Comparison of ENCODE assay signal across 12 cellular contexts in the genomic region with DNA sequence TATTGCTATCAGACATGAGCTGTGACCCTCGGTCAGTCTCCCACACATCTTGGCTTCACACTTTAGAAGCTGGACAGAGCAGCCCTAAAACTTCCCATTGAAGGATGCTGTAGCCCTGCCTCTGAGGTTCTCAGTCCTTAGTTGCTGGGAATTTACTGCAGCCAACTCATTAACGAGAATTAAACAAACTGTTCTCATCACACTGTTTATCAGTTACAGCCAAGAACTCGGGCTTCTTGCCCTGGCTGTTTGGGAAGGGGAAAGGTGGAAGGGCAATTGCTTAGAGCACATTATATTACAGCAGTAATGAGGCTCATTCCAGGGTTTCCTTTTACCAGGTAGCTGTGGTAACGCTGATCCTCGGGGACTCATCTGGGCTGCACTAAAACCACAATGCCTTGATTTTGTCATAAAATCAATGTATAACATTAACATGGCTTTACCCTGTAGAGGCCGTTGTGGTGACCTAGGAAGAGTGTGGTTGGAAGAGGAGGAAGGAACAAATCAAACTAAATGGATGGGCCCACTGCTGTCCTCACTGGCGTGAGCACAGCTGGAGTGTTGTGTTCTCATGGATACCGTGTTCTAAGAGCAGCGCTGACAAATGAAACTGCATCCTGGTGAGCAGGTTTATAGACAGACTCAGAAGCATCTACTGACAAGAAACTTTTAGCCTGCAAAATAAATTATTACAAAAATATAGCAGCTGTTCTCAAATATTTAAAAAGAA.
DNase-seq lines count a peak whose midpoint lies in the region; ATAC-seq and TF ChIP-seq lines count a peak whose summit lies in the region.
"Had no signal": no experiment of that assay in that cellular context is flagged by ENCODE, and none has a peak within 500 bp of the region (broad histone marks: within the 10 kb centered on the region; RNA-seq: fewer than 3 reads in every experiment).

No MANE protein-coding gene starts in this region.

- TF ChIP-seq POLR2A in suprapubic skin (IDR thresholded peaks at IDR 0.05): no peak

- H3K4me3 ChIP-seq in choroid plexus epithelial cell (ENCODE audit: low read depth, low read length) (no peak overlapping the region), lung (no peak overlapping the region), suprapubic skin (no peak overlapping the region)

- H3K4me1 ChIP-seq in lung (ENCODE audit: control insufficient read depth in 2 of 2, insufficient read depth in 2 of 2, low read length in 2 of 2) (peaks cover 0 to 3% of the 10 kb centered on the region in 2 donors), suprapubic skin (peaks cover 3% of the 10 kb centered on the region)

- H3K27me3 ChIP-seq in lung (ENCODE audit: control insufficient read depth, insufficient read depth): no peaks in the 10 kb centered on the region
- H3K27me3 ChIP-seq in suprapubic skin: no peaks in the 10 kb centered on the region

- 62 to 64% methylated on average over 9 of the region's 9 CpGs for WGBS in lung, 2 donors
- WGBS in suprapubic skin: 65% methylated on average over 9 of the region's 9 CpGs

- H3K9me3 ChIP-seq in lung (ENCODE audit: control insufficient read depth in 2 of 2, insufficient read depth in 1 of 2, low read length in 1 of 2) (no peaks in the 10 kb centered on the region), suprapubic skin (no peaks in the 10 kb centered on the region)

- ATAC-seq in lung (ENCODE audit: insufficient read depth, low FRiP score) (peak; percentile 29), GM21576 (IDR thresholded peaks at IDR 0.05; ENCODE audit: unreplicated experiment) (no peak), HG03521 (IDR thresholded peaks at IDR 0.05; ENCODE audit: unreplicated experiment) (no peak)
- ATAC-seq: activated CD8-positive, alpha-beta T cell treated with anti-CD3 and anti-CD28 coated beads, Interleukin-2, amount 10 ng/mL, durations not matched to agents 7 days and 5 days had no signal

- no peak for TF ChIP-seq CTCF in choroid plexus epithelial cell (conservative IDR thresholded peaks at IDR 0.05; ENCODE audit: low read depth, low read length)
- TF ChIP-seq CTCF in lung (IDR thresholded peaks at IDR 0.05; ENCODE audit: control extremely low read depth, extremely low read depth): no peak
- no peak for TF ChIP-seq CTCF in suprapubic skin (IDR thresholded peaks at IDR 0.05)

- H3K27ac ChIP-seq in lung (ENCODE audit: low read depth in 1 of 2, low read length in 1 of 2) (peak overlapping the region in 1 of 2 donors; percentile 32), suprapubic skin (peak overlapping the region; percentile 20)

- no peak for TF ChIP-seq EP300 in suprapubic skin (IDR thresholded peaks at IDR 0.05)

- DNase-seq in MV-4-11 (lab: John Stamatoyannopoulos, UW) (peak; percentile 51), choroid plexus epithelial cell (ENCODE audit: low read depth) (peak; percentile 17), lung (ENCODE audit: low spot score) (no peak), suprapubic skin (ENCODE audit: low spot score in 2 of 2) (no peak)
- no peak for DNase-seq in activated T-cell treated with anti-CD3 and anti-CD28 coated beads, Interleukin-2, amount 50 U/mL, for 1 hour
- DNase-seq: activated CD8-positive, alpha-beta T cell treated with anti-CD3 and anti-CD28 coated beads, Interleukin-2, amount 10 ng/mL, durations not matched to agents 7 days and 5 days; activated naive CD4-positive, alpha-beta T cell treated with Interleukin-2 at 50 U/mL for 16 hours; CD8-positive, alpha-beta memory T cell; Kasumi-1; RPMI8226 had no signal

- H3K36me3 ChIP-seq in lung (ENCODE audit: control insufficient read depth in 2 of 2, insufficient read depth in 2 of 2, low read length in 2 of 2): no peaks in the 10 kb centered on the region
- H3K36me3 ChIP-seq in suprapubic skin: no peaks in the 10 kb centered on the region

Comparison
In these comparisons a context has a peak if more than half of its experiments do, and no peak if none do; other contexts are left out.
1. DNase-seq: peak in MV-4-11 (single experiment) and choroid plexus epithelial cell (single experiment); none in lung (single experiment), suprapubic skin (0 of 2) and activated T-cell treated with anti-CD3 and anti-CD28 coated beads, Interleukin-2, amount 50 U/mL, for 1 hour (single experiment).